9 cellular contexts compared by ENCODE assay signal in genomic region chr2:36889782-36890181, GRCh38.
A peak's percentile ranks its signal among the peaks of the same experiment; 100 is the strongest.
DNase-seq lines count a peak whose midpoint lies in the region; ATAC-seq and TF ChIP-seq lines count a peak whose summit lies in the region.
"Had no signal": no experiment of that assay in that cellular context is flagged by ENCODE, and none has a peak within 500 bp of the region (broad histone marks: within the 10 kb centered on the region; RNA-seq: fewer than 3 reads in every experiment).

No MANE protein-coding gene starts in this region.

- no peak overlapping the region for H2AFZ ChIP-seq in PC-3 (ENCODE audit: low read length)

- no peak for TF ChIP-seq CTCF in PC-3 (conservative IDR thresholded peaks at IDR 0.05; ENCODE audit: low read depth, low read length)

- H3K4me1 ChIP-seq in PC-3 (ENCODE audit: insufficient read depth, low read length) = peaks cover 17% of the 10 kb centered on the region

- no peaks in the 10 kb centered on the region for H3K9me3 Mint-ChIP-seq in activated CD4-positive, alpha-beta memory T cell treated with anti-CD3 and anti-CD28 coated beads for 36 hours
- no peaks in the 10 kb centered on the region for H3K9me3 Mint-ChIP-seq in activated CD4-positive, alpha-beta memory T cell treated with anti-CD3 and anti-CD28 coated beads, Interleukin-2, amount 10 ng/mL, durations not matched to agents 7 days and 5 days
- H3K9me3 Mint-ChIP-seq: T-cell had no signal

- no peaks in the 10 kb centered on the region for H3K9me3 ChIP-seq in PC-3 (ENCODE audit: low read length)

- no peaks in the 10 kb centered on the region for H3K27me3 ChIP-seq in PC-3 (ENCODE audit: low read length)

- peaks cover 16% of the 10 kb centered on the region for H3K36me3 Mint-ChIP-seq in activated CD4-positive, alpha-beta memory T cell treated with anti-CD3 and anti-CD28 coated beads for 36 hours
- peaks cover 22% of the 10 kb centered on the region for H3K36me3 Mint-ChIP-seq in activated CD4-positive, alpha-beta memory T cell treated with anti-CD3 and anti-CD28 coated beads, Interleukin-2, amount 10 ng/mL, durations not matched to agents 7 days and 5 days (ENCODE audit: low read depth)

- H3K27me3 Mint-ChIP-seq in activated CD4-positive, alpha-beta memory T cell treated with anti-CD3 and anti-CD28 coated beads for 36 hours = no peaks in the 10 kb centered on the region
- no peaks in the 10 kb centered on the region for H3K27me3 Mint-ChIP-seq in activated CD4-positive, alpha-beta memory T cell treated with anti-CD3 and anti-CD28 coated beads, Interleukin-2, amount 10 ng/mL, durations not matched to agents 7 days and 5 days
- H3K27me3 Mint-ChIP-seq: T-cell had no signal

- no TSS peak for BruUV-seq in PC-3 (replicated peaks; lab: Mats Ljungman, UMichigan)

- H3K9ac ChIP-seq in PC-3 (ENCODE audit: low read length) = no peak overlapping the region

- POLR2A ChIA-PET in activated CD4-positive, alpha-beta memory T cell treated with anti-CD3 and anti-CD28 coated beads for 36 hours (lab: Charles Lee) = no interaction called here
- POLR2A ChIA-PET in activated CD4-positive, alpha-beta memory T cell treated with anti-CD3 and anti-CD28 coated beads, Interleukin-2, amount 10 ng/mL, durations not matched to agents 7 days and 5 days (lab: Charles Lee) = no interaction called here
- POLR2A ChIA-PET in PC-3 (lab: Charles Lee; ENCODE audit: unreplicated experiment) = no interaction called here

- no peaks in the 10 kb centered on the region for H3K79me2 ChIP-seq in PC-3 (ENCODE audit: low read length)

- peak overlapping the region; percentile 69 for H3K27ac Mint-ChIP-seq in activated CD4-positive, alpha-beta memory T cell treated with anti-CD3 and anti-CD28 coated beads for 36 hours
- H3K27ac Mint-ChIP-seq in activated CD4-positive, alpha-beta memory T cell treated with anti-CD3 and anti-CD28 coated beads, Interleukin-2, amount 10 ng/mL, durations not matched to agents 7 days and 5 days = no peak overlapping the region
- H3K27ac Mint-ChIP-seq: T-cell had no signal

- intact Hi-C loops in activated CD4-positive, alpha-beta memory T cell treated with anti-CD3 and anti-CD28 coated beads for 36 hours (cut with micrococcal nuclease) = loop anchor here (1.0 to 2.0 kb wide), 2 partner anchors 30 to 77 kb away; partner anchors contain the start of gene STRN
- intact Hi-C loops in PC-3 (cut with micrococcal nuclease) = no loop called here

- no peaks in the 10 kb centered on the region for H3K9me2 ChIP-seq in PC-3 (replicated peaks; ENCODE audit: low read length)

- H3K4me2 ChIP-seq in PC-3 (ENCODE audit: low read length) = peak overlapping the region; percentile 71

- ATAC-seq in PC-3 (peak; percentile 98), GM19328 (IDR thresholded peaks at IDR 0.05; ENCODE audit: unreplicated experiment) (no peak)

- H3K4me3 Mint-ChIP-seq in activated CD4-positive, alpha-beta memory T cell treated with anti-CD3 and anti-CD28 coated beads for 36 hours = peak overlapping the region; percentile 17
- no peak overlapping the region for H3K4me3 Mint-ChIP-seq in activated CD4-positive, alpha-beta memory T cell treated with anti-CD3 and anti-CD28 coated beads, Interleukin-2, amount 10 ng/mL, durations not matched to agents 7 days and 5 days
- H3K4me3 Mint-ChIP-seq: T-cell had no signal

- peak; percentile 24 for DNase-seq in activated CD4-positive, alpha-beta memory T cell treated with anti-CD3 and anti-CD28 coated beads for 36 hours
- DNase-seq in activated CD4-positive, alpha-beta memory T cell treated with anti-CD3 and anti-CD28 coated beads, Interleukin-2, amount 10 ng/mL, durations not matched to agents 7 days and 5 days = no peak
- DNase-seq in PC-3 (peak; percentile 98), epithelial cell of prostate (ENCODE audit: low read depth, low spot score) (peak; percentile 95), smooth muscle cell of the brain vasculature (ENCODE audit: low read depth, low spot score) (peak; percentile 55), substantia nigra (lab: John Stamatoyannopoulos, UW) (no peak), SKM-1 treated with dmso at 0.1 percent for 144 hours (lab: John Stamatoyannopoulos, UW; ENCODE audit: unreplicated experiment) (no peak)
- DNase-seq: T-cell had no signal

- H3K4me3 ChIP-seq in PC-3 (ENCODE audit: low read length) = 0 out of 2 replicates have a peak overlapping the region, but pooled peaks have one; percentile 31

- no peaks in the 10 kb centered on the region for H3F3A ChIP-seq in PC-3 (ENCODE audit: low read length, unreplicated experiment)

- peak overlapping the region; percentile 82 for H3K27ac ChIP-seq in PC-3 (ENCODE audit: low read length)
- peak overlapping the region; percentile 73 for H3K27ac ChIP-seq in epithelial cell of prostate
- H3K27ac ChIP-seq in substantia nigra (ENCODE audit: low read depth, low read length, poor library complexity, severe bottlenecking) = no peak overlapping the region

- no peaks in the 10 kb centered on the region for H4K20me1 ChIP-seq in PC-3 (ENCODE audit: low read length)

- peaks cover 9% of the 10 kb centered on the region for H3K4me1 Mint-ChIP-seq in activated CD4-positive, alpha-beta memory T cell treated with anti-CD3 and anti-CD28 coated beads for 36 hours (ENCODE audit: low read depth)
- peaks cover 8% of the 10 kb centered on the region for H3K4me1 Mint-ChIP-seq in activated CD4-positive, alpha-beta memory T cell treated with anti-CD3 and anti-CD28 coated beads, Interleukin-2, amount 10 ng/mL, durations not matched to agents 7 days and 5 days

- H3K36me3 ChIP-seq in PC-3 (ENCODE audit: low read depth, low read length) = peaks cover 5% of the 10 kb centered on the region; the same call in 1 of the 2 replicates

- CTCF ChIA-PET in activated CD4-positive, alpha-beta memory T cell treated with anti-CD3 and anti-CD28 coated beads for 36 hours (lab: Charles Lee) = interaction anchor here (0.8 kb wide), 1 partner anchor 105 kb away, joined by 4 read pairs; no protein-coding TSS in a partner anchor
- CTCF ChIA-PET in activated CD4-positive, alpha-beta memory T cell treated with anti-CD3 and anti-CD28 coated beads, Interleukin-2, amount 10 ng/mL, durations not matched to agents 7 days and 5 days (lab: Charles Lee) = no interaction called here
- CTCF ChIA-PET in PC-3 (lab: Charles Lee) = interaction anchor here (0.5 to 0.7 kb wide), 3 partner anchors 104 to 987 kb away, joined by 3 to 5 read pairs (median 3); no protein-coding TSS in a partner anchor

Comparison
In these comparisons a context has a peak if more than half of its experiments do, and no peak if none do; other contexts are left out.
1. DNase-seq: peak in activated CD4-positive, alpha-beta memory T cell treated with anti-CD3 and anti-CD28 coated beads for 36 hours (single experiment), PC-3 (single experiment), epithelial cell of prostate (single experiment) and smooth muscle cell of the brain vasculature (single experiment); none in activated CD4-positive, alpha-beta memory T cell treated with anti-CD3 and anti-CD28 coated beads, Interleukin-2, amount 10 ng/mL, durations not matched to agents 7 days and 5 days (single experiment), substantia nigra (0 of 49) and SKM-1 treated with dmso at 0.1 percent for 144 hours (single experiment).